In genomic region chr19:13366529-13367143, GRCh38 we compare ENCODE assay signal across 9 cellular contexts.
A peak's percentile ranks its signal among the peaks of the same experiment; 100 is the strongest.
DNase-seq lines count a peak whose midpoint lies in the region; ATAC-seq, FAIRE-seq and TF ChIP-seq lines count a peak whose summit lies in the region.
"Had no signal": no experiment of that assay in that cellular context is flagged by ENCODE, and none has a peak within 500 bp of the region (broad histone marks: within the 10 kb centered on the region; RNA-seq: fewer than 3 reads in every experiment).

No MANE protein-coding gene starts in this region.

- no peak overlapping the region for H2AFZ ChIP-seq in PC-9

- H4K20me1 ChIP-seq in PC-9 (ENCODE audit: insufficient read depth): no peaks in the 10 kb centered on the region; the same call in 1 of the 2 replicates

- DNase-seq in ACHN: peak; percentile 36
- DNase-seq in GM18507 (ENCODE audit: extremely low spot score, insufficient read length, low read depth): peak; percentile 11
- peak in 1 of 2 experiments; percentile 16 for DNase-seq in PC-9
- peak; percentile 52 for DNase-seq in fibroblast of mammary gland (ENCODE audit: low read depth)
- no peak for DNase-seq in activated T-cell treated with anti-CD3 and anti-CD28 coated beads for 4 hours
- DNase-seq in HuH-7.5 (ENCODE audit: low spot score): no peak
- DNase-seq: activated naive CD8-positive, alpha-beta T cell treated with anti-CD3 and anti-CD28 coated beads, Interleukin-2, amount 50 U/mL, for 24 hours had no signal

- intact Hi-C loops in PC-9 (cut with micrococcal nuclease; ENCODE audit: unreplicated experiment): loop anchor here (5.0 kb wide), 1 partner anchor 211 kb away; no protein-coding TSS in a partner anchor

- ATAC-seq in GM18511 (IDR thresholded peaks at IDR 0.05; ENCODE audit: unreplicated experiment): no peak
- no peak for ATAC-seq in GM18517 (IDR thresholded peaks at IDR 0.05; ENCODE audit: unreplicated experiment)
- ATAC-seq: activated naive CD8-positive, alpha-beta T cell treated with anti-CD3 and anti-CD28 coated beads, Interleukin-2, amount 50 U/mL, for 24 hours had no signal

- peaks cover 63% of the 10 kb centered on the region for H3K27me3 ChIP-seq in PC-9 (ENCODE audit: insufficient read depth, low read depth)

- BruUV-seq in PC-9 (replicated peaks; lab: Mats Ljungman, UMichigan): no TSS peak

- no peak overlapping the region for H3K4me3 ChIP-seq in PC-9
- H3K4me3 ChIP-seq in fibroblast of mammary gland (ENCODE audit: control insufficient read depth, low read depth, low read length): no peak overlapping the region

- FAIRE-seq in GM18507 (lab: Jason Lieb, UNC): peak; percentile 80

- no peak overlapping the region for H3K27ac ChIP-seq in PC-9

- TF ChIP-seq CTCF in PC-9 (conservative IDR thresholded peaks at IDR 0.05): peak; percentile 61
- peak; percentile 69 for TF ChIP-seq CTCF in fibroblast of mammary gland (conservative IDR thresholded peaks at IDR 0.05; ENCODE audit: control insufficient read depth, insufficient read depth, low read depth, low read length)

- POLR2A ChIA-PET in PC-9 (lab: Charles Lee; ENCODE audit: unreplicated experiment): no interaction called here

- no peaks in the 10 kb centered on the region for H3K4me1 ChIP-seq in PC-9 (replicated peaks; ENCODE audit: insufficient read depth)

- in situ Hi-C loops in ACHN (cut with HindIII; ENCODE audit: low pct_ligation_motif_present, low pct_unique_long_range_greater_than_20kb, low sequenced_read_pairs): no loop called here

- H3F3A ChIP-seq in PC-9 (ENCODE audit: insufficient read depth, low read depth): no peaks in the 10 kb centered on the region

- no peaks in the 10 kb centered on the region for H3K36me3 ChIP-seq in PC-9 (ENCODE audit: low read depth)

- H3K9me3 ChIP-seq in PC-9 (ENCODE audit: insufficient read depth, low read depth): no peaks in the 10 kb centered on the region

- H3K4me2 ChIP-seq in PC-9: no peak overlapping the region

- no peaks in the 10 kb centered on the region for H3K79me2 ChIP-seq in PC-9 (ENCODE audit: low read depth)

- no peaks in the 10 kb centered on the region for H3K9me2 ChIP-seq in PC-9 (ENCODE audit: insufficient read depth)

- CTCF ChIA-PET in PC-9 (lab: Charles Lee): no interaction called here

Comparison
In these comparisons a context has a peak if more than half of its experiments do, and no peak if none do; other contexts are left out.
1. DNase-seq: peak in ACHN (single experiment), GM18507 (single experiment) and fibroblast of mammary gland (single experiment); none in activated T-cell treated with anti-CD3 and anti-CD28 coated beads for 4 hours (single experiment) and HuH-7.5 (single experiment).